In genomic region chr12:44558340-44559100, GRCh38 we compare ENCODE assay signal across 24 cellular contexts.
A peak's percentile ranks its signal among the peaks of the same experiment; 100 is the strongest.
DNase-seq lines count a peak whose midpoint lies in the region; ATAC-seq, FAIRE-seq and TF ChIP-seq lines count a peak whose summit lies in the region.
"Had no signal": no experiment of that assay in that cellular context is flagged by ENCODE, and none has a peak within 500 bp of the region (broad histone marks: within the 10 kb centered on the region; RNA-seq: fewer than 3 reads in every experiment).

No MANE protein-coding gene starts in this region.

- no peak overlapping the region for H3K27ac ChIP-seq in kidney (ENCODE audit: low read depth in 2 of 2, low read length in 2 of 2)
- H3K27ac ChIP-seq: BLaER1 had no signal

- no peak for TF ChIP-seq CTCF in kidney (IDR thresholded peaks at IDR 0.05; ENCODE audit: borderline replicate concordance, extremely low read depth, insufficient read depth)

- intact Hi-C loops in left ventricle myocardium superior (cut with micrococcal nuclease) (no loop called here), cardiac septum (cut with DNase I) (no loop called here), kidney (cut with DNase I) (no loop called here)

- no peaks in the 10 kb centered on the region for H3K4me1 ChIP-seq in kidney (ENCODE audit: control insufficient read depth in 1 of 2, insufficient read depth in 1 of 2, low read depth in 1 of 2, low read length in 2 of 2)
- H3K4me1 ChIP-seq: BE2C, BLaER1 had no signal

- no peaks in the 10 kb centered on the region for H3K9me3 ChIP-seq in kidney (ENCODE audit: control insufficient read depth in 1 of 2, low read length in 2 of 2)
- H3K9me3 ChIP-seq: BE2C, BLaER1 had no signal

- no peak overlapping the region for H3K9ac ChIP-seq in kidney (ENCODE audit: low read length in 2 of 2)
- H3K9ac ChIP-seq: BLaER1 had no signal

- H3K4me3 ChIP-seq in kidney (ENCODE audit: low read length in 2 of 2): no peak overlapping the region
- H3K4me3 ChIP-seq: BLaER1, GM12878 had no signal

- no peaks in the 10 kb centered on the region for H3K36me3 ChIP-seq in kidney (ENCODE audit: control insufficient read depth in 1 of 2, insufficient read depth in 2 of 2, low read length in 2 of 2)
- H3K36me3 ChIP-seq: BE2C, BLaER1 had no signal

- no peak for ATAC-seq in left ventricle myocardium superior
- ATAC-seq: GM12878 had no signal

- FAIRE-seq in kidney (lab: Jason Lieb, UNC): no peak
- FAIRE-seq: A204.1, GM12878, GM12892, GM18507 had no signal

- peak; percentile 14 for DNase-seq in left ventricle myocardium superior
- DNase-seq in cardiac septum (ENCODE audit: low spot score): no peak
- DNase-seq in kidney: peak; percentile 37
- no peak for DNase-seq in activated gamma-delta T cell treated with Interleukin-2 at 50 U/mL for 16 hours
- no peak for DNase-seq in NK-92 (lab: John Stamatoyannopoulos, UW; ENCODE audit: unreplicated experiment)
- DNase-seq: 8988T; ACHN; BE2C; C1 segment of cervical spinal cord; CD4-positive, CD25-positive, alpha-beta regulatory T cell; CD8-positive, alpha-beta memory T cell; COR-L47; DMS 273 treated with DMSO at 0.1 percent for 48 hours; DMS153; DMS53; DMS79; DND-41; EL; GDM1 had no signal

Comparison
In these comparisons a context has a peak if more than half of its experiments do, and no peak if none do; other contexts are left out.
1. DNase-seq: peak in left ventricle myocardium superior (single experiment) and kidney (single experiment); none in cardiac septum (single experiment), activated gamma-delta T cell treated with Interleukin-2 at 50 U/mL for 16 hours (single experiment) and NK-92 (single experiment).